29 cellular contexts compared by ENCODE assay signal in genomic region chr4:25658777-25659176, GRCh38. TPM values are rescaled to one million over a fixed set of nuclear protein-coding genes. Genes with fewer than 3 reads are reported as not detected.
"Had no signal": no experiment of that assay in that cellular context is flagged by ENCODE, and none has a peak within 500 bp of the region (broad histone marks: within the 10 kb centered on the region; RNA-seq: fewer than 3 reads in every experiment).

No MANE protein-coding gene starts in this region.

- H3K9me3 Mint-ChIP-seq: central memory CD8-positive, alpha-beta T cell; dendritic cell treated with granulocyte-macrophage colony-stimulating factor and Interleukin-4, amounts not matched to agents 40 ng/mL and 50 ng/mL, for 4 days; stimulated activated naive B cell treated with anti-CD40 and anti-IgM and Interleukin-4, amounts not matched to agents 10 μg/mL and 1 μg/mL and 100 μg/mL, for 72 hours had no signal

- H3K9me3 ChIP-seq: colonic mucosa, esophagus muscularis mucosa, gastroesophageal sphincter, heart left ventricle, pancreas, right lobe of liver, testis, tibial artery, vagina had no signal

- ATAC-seq: foreskin keratinocyte; gastroesophageal sphincter; heart left ventricle; left colon; left ventricle myocardium superior; naive thymus-derived CD8-positive, alpha-beta T cell; pancreas; right lobe of liver; stimulated activated naive B cell treated with anti-CD40 and anti-IgM and Interleukin-4, amounts not matched to agents 10 μg/mL and 1 μg/mL and 100 μg/mL, for 72 hours had no signal

- H3K4me1 ChIP-seq: colonic mucosa, foreskin keratinocyte, pancreas, right lobe of liver, testis, vagina had no signal

- H3K27me3 ChIP-seq: pancreas, testis, vagina had no signal

- H3K27ac Mint-ChIP-seq: dendritic cell treated with granulocyte-macrophage colony-stimulating factor and Interleukin-4, amounts not matched to agents 40 ng/mL and 50 ng/mL, for 4 days; naive thymus-derived CD8-positive, alpha-beta T cell; nephron progenitor cell; stimulated activated naive B cell treated with anti-CD40 and anti-IgM and Interleukin-4, amounts not matched to agents 10 μg/mL and 1 μg/mL and 100 μg/mL, for 72 hours had no signal

- H3K4me3 ChIP-seq: colonic mucosa, esophagus muscularis mucosa, gastroesophageal sphincter, heart left ventricle, pancreas, right lobe of liver, testis, tibial artery, vagina had no signal

- DNase-seq: colonic mucosa; effector memory CD4-positive, alpha-beta T cell; foreskin keratinocyte; heart left ventricle; hippocampal formation; kidney glomerular epithelial cell; left colon; left ventricle myocardium superior; naive thymus-derived CD8-positive, alpha-beta T cell; nephron progenitor cell; pancreas; right lobe of liver; small intestine; stimulated activated CD4-positive, alpha-beta T cell treated with anti-CD3 and anti-CD28 coated beads, Interleukin-15, amount 100 ng/mL, for 24 hours; stimulated activated CD4-positive, alpha-beta T cell treated with anti-CD3 and anti-CD28 coated beads, Interleukin-2, amount 100 ng/mL, for 48 hours; stimulated activated naive B cell treated with anti-CD40 and anti-IgM and Interleukin-4, amounts not matched to agents 10 μg/mL and 1 μg/mL and 100 μg/mL, for 72 hours; testis; tibial artery had no signal

- H3K4me3 Mint-ChIP-seq: central memory CD8-positive, alpha-beta T cell; dendritic cell treated with granulocyte-macrophage colony-stimulating factor and Interleukin-4, amounts not matched to agents 40 ng/mL and 50 ng/mL, for 4 days; naive thymus-derived CD8-positive, alpha-beta T cell; nephron progenitor cell; stimulated activated naive B cell treated with anti-CD40 and anti-IgM and Interleukin-4, amounts not matched to agents 10 μg/mL and 1 μg/mL and 100 μg/mL, for 72 hours had no signal

- H3K36me3 ChIP-seq: colonic mucosa, esophagus muscularis mucosa, gastroesophageal sphincter, heart left ventricle, pancreas, right lobe of liver, tibial artery, vagina had no signal

- H3K36me3 Mint-ChIP-seq: naive thymus-derived CD8-positive, alpha-beta T cell; stimulated activated naive B cell treated with anti-CD40 and anti-IgM and Interleukin-4, amounts not matched to agents 10 μg/mL and 1 μg/mL and 100 μg/mL, for 72 hours had no signal

- H3K27ac ChIP-seq: colonic mucosa, esophagus muscularis mucosa, foreskin keratinocyte, gastroesophageal sphincter, heart left ventricle, pancreas, right lobe of liver, testis, tibial artery, vagina had no signal

RNA-seq across cellular contexts. Expression of gene SLC34A2, which starts 3.1 kb away (rescaled TPM):
- total RNA-seq: chondrocyte; endothelial cell of umbilical vein; fibroblast of lung; foreskin keratinocyte; left colon; mesenteric fat pad; myocyte; naive thymus-derived CD8-positive, alpha-beta T cell; pulmonary artery endothelial cell; vagina had no signal
